Comparison of ENCODE assay signal across 9 cellular contexts in genomic region chrX:20320461-20321159, GRCh38. TPM values are rescaled to one million over a fixed set of nuclear protein-coding genes. Genes with fewer than 3 reads are reported as not detected.
DNase-seq lines count a peak whose midpoint lies in the region; ATAC-seq, FAIRE-seq and TF ChIP-seq lines count a peak whose summit lies in the region.
"Had no signal": no experiment of that assay in that cellular context is flagged by ENCODE, and none has a peak within 500 bp of the region (broad histone marks: within the 10 kb centered on the region; RNA-seq: fewer than 3 reads in every experiment).

No MANE protein-coding gene starts in this region.

- ATAC-seq in GM19025 (IDR thresholded peaks at IDR 0.05; ENCODE audit: low read depth, unreplicated experiment), result peak; percentile 93
- peak; percentile 96 for ATAC-seq in HG03064 (IDR thresholded peaks at IDR 0.05; ENCODE audit: low read depth, unreplicated experiment)
- peak; percentile 74 for ATAC-seq in naive thymus-derived CD4-positive, alpha-beta T cell

- DNase-seq in CD4-positive, alpha-beta memory T cell, result peak in 4 of 5 donors; percentile 16 to 21 (median 20)
- peak in 2 of 3 donors; percentile 58 to 69 for DNase-seq in Peyer's patch
- peak in 6 of 9 donors; percentile 17 to 53 (median 46) for DNase-seq in naive thymus-derived CD4-positive, alpha-beta T cell
- DNase-seq in NCI-H1417 (lab: John Stamatoyannopoulos, UW), result no peak
- DNase-seq in small intestine, result no peak
- DNase-seq in SW 1271 (lab: John Stamatoyannopoulos, UW), result no peak

- H3K27me3 Mint-ChIP-seq in CD4-positive, alpha-beta memory T cell, result no peaks in the 10 kb centered on the region
- peaks cover 0 to 2% (median 0%) of the 10 kb centered on the region in 5 donors for H3K27me3 Mint-ChIP-seq in naive thymus-derived CD4-positive, alpha-beta T cell

- intact Hi-C loops in CD4-positive, alpha-beta memory T cell (cut with micrococcal nuclease), result no loop called here
- intact Hi-C loops in naive thymus-derived CD4-positive, alpha-beta T cell (cut with micrococcal nuclease), result loop anchor here in 1 of 2 donors (5.0 kb wide), 1 partner anchor 53 kb away; the partner anchor contains the start of gene RPS6KA3

- CTCF ChIA-PET in CD4-positive, alpha-beta memory T cell (lab: Charles Lee; ENCODE audit: partially characterized antibody), result no interaction called here
- CTCF ChIA-PET in naive thymus-derived CD4-positive, alpha-beta T cell (lab: Charles Lee), result no interaction called here

- 35 to 65% (median 54%) methylated on average over 12 of the region's 12 CpGs for WGBS in small intestine, 3 donors

- H3K36me3 Mint-ChIP-seq in CD4-positive, alpha-beta memory T cell, result no peaks in the 10 kb centered on the region
- peaks cover 0 to 6% (median 0%) of the 10 kb centered on the region in 5 donors for H3K36me3 Mint-ChIP-seq in naive thymus-derived CD4-positive, alpha-beta T cell

- H3K36me3 ChIP-seq in CD4-positive, alpha-beta memory T cell (ENCODE audit: insufficient read depth, low read length), result no peaks in the 10 kb centered on the region
- H3K36me3 ChIP-seq in Peyer's patch (no peaks in the 10 kb centered on the region), small intestine (ENCODE audit: control insufficient read depth in 2 of 2, insufficient read depth in 2 of 2, low read length in 2 of 2) (no peaks in the 10 kb centered on the region)
- no peaks in the 10 kb centered on the region for H3K36me3 ChIP-seq in naive thymus-derived CD4-positive, alpha-beta T cell (ENCODE audit: control insufficient read depth in 2 of 3, insufficient read depth in 3 of 3, low read length in 3 of 3)

- no peaks in the 10 kb centered on the region for H3K9me3 ChIP-seq in CD4-positive, alpha-beta memory T cell (ENCODE audit: control insufficient read depth in 1 of 2, low read length in 2 of 2)
- H3K9me3 ChIP-seq in Peyer's patch (no peaks in the 10 kb centered on the region), small intestine (ENCODE audit: control insufficient read depth, low read depth) (no peaks in the 10 kb centered on the region)
- no peaks in the 10 kb centered on the region for H3K9me3 ChIP-seq in naive thymus-derived CD4-positive, alpha-beta T cell (ENCODE audit: control insufficient read depth in 2 of 3, low read length in 3 of 3)

- TF ChIP-seq CTCF in Peyer's patch (IDR thresholded peaks at IDR 0.05), result no peak

- TF ChIP-seq POLR2A in Peyer's patch (IDR thresholded peaks at IDR 0.05), result no peak

- peak overlapping the region; percentile 30 to 86 (median 71) for H3K27ac Mint-ChIP-seq in CD4-positive, alpha-beta memory T cell
- H3K27ac Mint-ChIP-seq in naive thymus-derived CD4-positive, alpha-beta T cell, result peak overlapping the region in 8 of 9 donors; percentile 48 to 91 (median 80)

- FAIRE-seq in small intestine (lab: Jason Lieb, UNC), result no peak

- no peaks in the 10 kb centered on the region for H3K27me3 ChIP-seq in CD4-positive, alpha-beta memory T cell (ENCODE audit: insufficient read depth, low read length)
- H3K27me3 ChIP-seq in Peyer's patch (no peaks in the 10 kb centered on the region), small intestine (ENCODE audit: control insufficient read depth in 2 of 2, insufficient read depth in 2 of 2, low read length in 2 of 2) (no peaks in the 10 kb centered on the region)
- no peaks in the 10 kb centered on the region for H3K27me3 ChIP-seq in naive thymus-derived CD4-positive, alpha-beta T cell (ENCODE audit: control insufficient read depth in 2 of 2, insufficient read depth in 2 of 2, low read length in 2 of 2)

- H3K4me1 Mint-ChIP-seq in CD4-positive, alpha-beta memory T cell, result peaks cover 14 to 25% (median 22%) of the 10 kb centered on the region in 4 donors
- peaks cover 20 to 48% (median 28%) of the 10 kb centered on the region in 7 donors for H3K4me1 Mint-ChIP-seq in naive thymus-derived CD4-positive, alpha-beta T cell

- POLR2A ChIA-PET in CD4-positive, alpha-beta memory T cell (lab: Charles Lee; ENCODE audit: partially characterized antibody), result interaction anchor here (1.0 kb wide), 1 partner anchor 57 kb away, joined by 3 read pairs; no protein-coding TSS in a partner anchor
- POLR2A ChIA-PET in naive thymus-derived CD4-positive, alpha-beta T cell (lab: Charles Lee), result no interaction called here

- no peaks in the 10 kb centered on the region for H3K9me3 Mint-ChIP-seq in CD4-positive, alpha-beta memory T cell
- peaks cover 0 to 3% (median 0%) of the 10 kb centered on the region in 11 donors for H3K9me3 Mint-ChIP-seq in naive thymus-derived CD4-positive, alpha-beta T cell

- H3K4me3 Mint-ChIP-seq in CD4-positive, alpha-beta memory T cell, result peak overlapping the region; percentile 13 to 81 (median 69)
- H3K4me3 Mint-ChIP-seq in naive thymus-derived CD4-positive, alpha-beta T cell, result peak overlapping the region; percentile 39 to 83 (median 74)

- H3K4me3 ChIP-seq in CD4-positive, alpha-beta memory T cell (ENCODE audit: low read length in 2 of 2), result no peak overlapping the region
- H3K4me3 ChIP-seq in Peyer's patch (no peak overlapping the region), small intestine (ENCODE audit: low read depth in 1 of 2, low read length in 2 of 2) (no peak overlapping the region)
- peak overlapping the region; percentile 29 for H3K4me3 ChIP-seq in naive thymus-derived CD4-positive, alpha-beta T cell (ENCODE audit: low read length)

- H3K4me1 ChIP-seq in CD4-positive, alpha-beta memory T cell (ENCODE audit: insufficient read depth, low read length), result peaks cover 18% of the 10 kb centered on the region
- no peaks in the 10 kb centered on the region for H3K4me1 ChIP-seq in Peyer's patch
- H3K4me1 ChIP-seq in naive thymus-derived CD4-positive, alpha-beta T cell (ENCODE audit: control insufficient read depth in 2 of 2, insufficient read depth in 2 of 2, low read length in 2 of 2), result peaks cover 4 to 13% of the 10 kb centered on the region in 2 donors
- no peaks in the 10 kb centered on the region for H3K4me1 ChIP-seq in small intestine (ENCODE audit: control insufficient read depth in 2 of 2, insufficient read depth in 1 of 2, low read depth in 1 of 2, low read length in 1 of 2)

- H3K27ac ChIP-seq in CD4-positive, alpha-beta memory T cell (ENCODE audit: low read depth, low read length), result no peak overlapping the region
- H3K27ac ChIP-seq in Peyer's patch, result peak overlapping the region in 1 of 4 donors; percentile 8
- H3K27ac ChIP-seq in naive thymus-derived CD4-positive, alpha-beta T cell (ENCODE audit: low read depth, low read length), result no peak overlapping the region
- H3K27ac ChIP-seq in small intestine (ENCODE audit: low read depth in 1 of 2, low read length in 1 of 2), result no peak overlapping the region
- H3K27ac ChIP-seq: HL-60 had no signal

RNA-seq across cellular contexts. Expression of gene RPS6KA3, which starts 53.9 kb away (rescaled TPM):
- 100 to 1,000 TPM; 130 to 139 TPM for total RNA-seq in CD4-positive, alpha-beta memory T cell
- polyA plus RNA-seq in CD4-positive, alpha-beta memory T cell, result 10 to 100 TPM; 39.7 to 68.1 TPM
- 10 to 100 TPM; 41.1 to 56.7 (median 50.7) TPM for total RNA-seq in Peyer's patch
- 10 to 100 TPM; 59.9 to 77.9 (median 72.6) TPM for total RNA-seq in naive thymus-derived CD4-positive, alpha-beta T cell
- 10 to 100 TPM; 25.2 to 28.6 TPM for polyA plus RNA-seq in naive thymus-derived CD4-positive, alpha-beta T cell
- polyA plus RNA-seq in small intestine, result 10 to 100 TPM; 11.1 to 18.0 (median 15.2) TPM

Comparison
In these comparisons a context has a peak if more than half of its experiments do, and no peak if none do; other contexts are left out.
1. DNase-seq: peak in CD4-positive, alpha-beta memory T cell (4 of 5), Peyer's patch (2 of 3) and naive thymus-derived CD4-positive, alpha-beta T cell (6 of 9); none in NCI-H1417 (0 of 3), small intestine (single experiment) and SW 1271 (0 of 2).
2. Peak in every context shown above with its lines, with median percentiles within 50 percentile points of each other: ATAC-seq.